ENCODE assay signal across 11 cellular contexts in the genomic region with DNA sequence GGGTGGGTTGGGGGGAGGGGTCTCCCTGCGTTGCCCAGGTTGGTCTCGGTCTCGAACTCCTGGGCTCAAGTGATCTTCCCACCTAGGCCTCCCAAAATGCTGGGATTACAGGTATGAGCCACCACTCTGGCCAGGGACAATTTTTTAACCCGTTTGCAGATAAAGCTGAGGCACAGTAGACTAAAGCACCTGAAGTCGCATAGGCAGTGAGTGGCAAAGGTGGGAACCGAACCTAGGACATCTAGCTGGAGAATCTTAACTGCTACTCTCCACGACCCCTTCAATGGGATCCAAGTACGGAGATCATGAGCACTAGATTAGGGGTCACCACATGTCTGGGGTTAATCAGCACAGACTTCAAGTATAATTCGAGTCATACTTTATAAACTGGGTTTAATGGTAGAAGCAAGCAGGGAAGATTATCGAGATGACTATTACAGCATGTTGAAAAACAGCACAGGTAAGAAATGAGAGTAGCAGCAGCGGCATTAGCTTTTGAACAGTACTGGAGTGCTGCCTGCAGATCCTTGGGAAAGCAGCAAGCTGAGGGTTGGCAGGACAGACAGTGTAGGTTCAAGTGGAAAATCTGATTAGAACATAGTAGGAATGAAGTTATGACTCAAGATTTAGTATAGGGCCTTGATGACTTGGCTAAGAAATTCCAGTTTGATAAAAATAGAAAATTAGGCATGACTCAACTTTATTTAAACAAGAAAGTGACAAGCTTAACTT. TPM values are rescaled to one million over a fixed set of nuclear protein-coding genes. Genes with fewer than 3 reads are reported as not detected.
DNase-seq lines count a peak whose midpoint lies in the region; ATAC-seq and TF ChIP-seq lines count a peak whose summit lies in the region.
"Had no signal": no experiment of that assay in that cellular context is flagged by ENCODE, and none has a peak within 500 bp of the region (broad histone marks: within the 10 kb centered on the region; RNA-seq: fewer than 3 reads in every experiment).

No MANE protein-coding gene starts in this region.

- TF ChIP-seq POLR2A in thyroid gland (IDR thresholded peaks at IDR 0.05), result no peak

- CTCF ChIA-PET in activated naive CD4-positive, alpha-beta T cell treated with anti-CD3 and anti-CD28 coated beads, Interleukin-2, amount 10 ng/mL, durations not matched to agents 7 days and 5 days (lab: Charles Lee), result interaction anchor here (0.7 kb wide), 1 partner anchor 86 kb away, joined by 3 read pairs; no protein-coding TSS in a partner anchor
- CTCF ChIA-PET in CD8-positive, alpha-beta T cell (lab: Charles Lee), result interaction anchor here (0.7 to 1.3 kb wide), 5 partner anchors 12 to 236 kb away, joined by 3 to 4 read pairs (median 3); no protein-coding TSS in a partner anchor
- CTCF ChIA-PET in OCI-LY7 (lab: Charles Lee; ENCODE audit: unreplicated experiment), result no interaction called here

- H3K9me3 ChIP-seq in adipocyte (ENCODE audit: control insufficient read depth, low read length), result no peaks in the 10 kb centered on the region
- no peaks in the 10 kb centered on the region for H3K9me3 ChIP-seq in thyroid gland
- H3K9me3 ChIP-seq in CD8-positive, alpha-beta T cell (ENCODE audit: low read length), result no peaks in the 10 kb centered on the region
- H3K9me3 ChIP-seq in OCI-LY7 (ENCODE audit: low read length), result no peaks in the 10 kb centered on the region

- H3K27ac ChIP-seq in thyroid gland, result peak overlapping the region; percentile 43 to 76 (median 72)
- H3K27ac ChIP-seq in CD8-positive, alpha-beta T cell (ENCODE audit: low read depth, low read length), result no peak overlapping the region
- no peak overlapping the region for H3K27ac ChIP-seq in OCI-LY7 (ENCODE audit: low read depth, low read length, poor library complexity, severe bottlenecking)

- no peak for DNase-seq in activated naive CD4-positive, alpha-beta T cell treated with anti-CD3 and anti-CD28 coated beads, Interleukin-2, amount 10 ng/mL, durations not matched to agents 7 days and 5 days
- DNase-seq in adipocyte (ENCODE audit: low read depth) (peak; percentile 92), left cardiac atrium (no peak), thyroid gland (peak; percentile 59 to 60), NCI-H1417 (lab: John Stamatoyannopoulos, UW) (no peak), OCI-LY7 (ENCODE audit: low spot score) (no peak)
- no peak for DNase-seq in CD8-positive, alpha-beta T cell
- DNase-seq: C1 segment of cervical spinal cord, occipital lobe had no signal

- H3K27me3 ChIP-seq in adipocyte (replicated peaks; ENCODE audit: control insufficient read depth, insufficient read depth, low read length) (no peaks in the 10 kb centered on the region), thyroid gland (no peaks in the 10 kb centered on the region)
- no peaks in the 10 kb centered on the region for H3K27me3 ChIP-seq in CD8-positive, alpha-beta T cell (ENCODE audit: insufficient read depth, low read length)

- H3K9ac ChIP-seq in adipocyte (ENCODE audit: low read length), result peak overlapping the region; percentile 73

- H3K9me2 ChIP-seq in OCI-LY7 (ENCODE audit: insufficient read depth, low read length), result no peaks in the 10 kb centered on the region

- no peaks in the 10 kb centered on the region for H3K79me2 ChIP-seq in OCI-LY7 (ENCODE audit: insufficient read depth, low read depth, low read length)

- H3K36me3 ChIP-seq in adipocyte (ENCODE audit: control insufficient read depth, insufficient read depth, low read length, severe bottlenecking) (peaks cover 25% of the 10 kb centered on the region), thyroid gland (peaks cover 4 to 22% of the 10 kb centered on the region in 2 donors), OCI-LY7 (ENCODE audit: insufficient read depth, low read length) (no peaks in the 10 kb centered on the region)
- no peaks in the 10 kb centered on the region for H3K36me3 ChIP-seq in CD8-positive, alpha-beta T cell (ENCODE audit: insufficient read depth, low read length)

- no TSS peak for BruUV-seq in OCI-LY7 (replicated peaks; lab: Mats Ljungman, UMichigan)

- POLR2A ChIA-PET in CD8-positive, alpha-beta T cell (lab: Charles Lee), result no interaction called here
- POLR2A ChIA-PET in OCI-LY7 (lab: Charles Lee), result interaction anchor here (0.5 to 1.1 kb wide), 4 partner anchors 12 to 1218 kb away, joined by 3 read pairs; no protein-coding TSS in a partner anchor

- peak overlapping the region; percentile 6 for H3K4me3 ChIP-seq in adipocyte (ENCODE audit: low read length)
- H3K4me3 ChIP-seq in thyroid gland (replicated peaks in 1 of 3), result no peak overlapping the region
- H3K4me3 ChIP-seq in CD8-positive, alpha-beta T cell (ENCODE audit: low read depth, low read length), result no peak overlapping the region
- no peak overlapping the region for H3K4me3 ChIP-seq in OCI-LY7 (ENCODE audit: low read depth, low read length, poor library complexity, severe bottlenecking)
- H3K4me3 ChIP-seq: GM12878 had no signal

- H3K27me3 Mint-ChIP-seq in activated naive CD4-positive, alpha-beta T cell treated with anti-CD3 and anti-CD28 coated beads, Interleukin-2, amount 50 U/mL, for 24 hours, result peaks cover 3% of the 10 kb centered on the region
- peaks cover 32% of the 10 kb centered on the region for H3K27me3 Mint-ChIP-seq in activated naive CD4-positive, alpha-beta T cell treated with anti-CD3 and anti-CD28 coated beads, Interleukin-2, amount 10 ng/mL, durations not matched to agents 7 days and 5 days
- H3K27me3 Mint-ChIP-seq in CD8-positive, alpha-beta T cell (ENCODE audit: low read depth), result peaks cover 3% of the 10 kb centered on the region

- H3K27ac Mint-ChIP-seq in activated naive CD4-positive, alpha-beta T cell treated with anti-CD3 and anti-CD28 coated beads, Interleukin-2, amount 50 U/mL, for 24 hours, result peak overlapping the region; percentile 83
- H3K27ac Mint-ChIP-seq in activated naive CD4-positive, alpha-beta T cell treated with anti-CD3 and anti-CD28 coated beads, Interleukin-2, amount 10 ng/mL, durations not matched to agents 7 days and 5 days, result no peak overlapping the region
- no peak overlapping the region for H3K27ac Mint-ChIP-seq in CD8-positive, alpha-beta T cell

- intact Hi-C loops in left cardiac atrium (cut with DNase I), result no loop called here
- intact Hi-C loops in thyroid gland (cut with DNase I), result loop anchor here (10.0 kb wide), 1 partner anchor 50 kb away; no protein-coding TSS in a partner anchor
- intact Hi-C loops in CD8-positive, alpha-beta T cell (cut with DNase I, micrococcal nuclease), result no loop called here
- intact Hi-C loops in OCI-LY7 (cut with micrococcal nuclease; ENCODE audit: unreplicated experiment), result loop anchor here (10.0 kb wide), 1 partner anchor 90 kb away; no protein-coding TSS in a partner anchor

- H3K4me1 ChIP-seq in adipocyte (ENCODE audit: control insufficient read depth, insufficient read depth, low read length) (peaks cover 72% of the 10 kb centered on the region), thyroid gland (peaks cover 55 to 73% of the 10 kb centered on the region in 2 donors), OCI-LY7 (ENCODE audit: insufficient read depth, low read length, poor library complexity, severe bottlenecking) (no peaks in the 10 kb centered on the region)
- H3K4me1 ChIP-seq in CD8-positive, alpha-beta T cell (ENCODE audit: insufficient read depth, low read length), result no peaks in the 10 kb centered on the region

- peaks cover 17% of the 10 kb centered on the region for H3K4me1 Mint-ChIP-seq in activated naive CD4-positive, alpha-beta T cell treated with anti-CD3 and anti-CD28 coated beads, Interleukin-2, amount 50 U/mL, for 24 hours
- no peaks in the 10 kb centered on the region for H3K4me1 Mint-ChIP-seq in activated naive CD4-positive, alpha-beta T cell treated with anti-CD3 and anti-CD28 coated beads, Interleukin-2, amount 10 ng/mL, durations not matched to agents 7 days and 5 days
- no peaks in the 10 kb centered on the region for H3K4me1 Mint-ChIP-seq in CD8-positive, alpha-beta T cell (ENCODE audit: low read depth)

- no peak overlapping the region for H2AFZ ChIP-seq in OCI-LY7 (ENCODE audit: low read length)

- H4K20me1 ChIP-seq in OCI-LY7 (ENCODE audit: insufficient read depth, low read length), result no peaks in the 10 kb centered on the region

- H3K9me3 Mint-ChIP-seq in activated naive CD4-positive, alpha-beta T cell treated with anti-CD3 and anti-CD28 coated beads, Interleukin-2, amount 50 U/mL, for 24 hours, result no peaks in the 10 kb centered on the region
- H3K9me3 Mint-ChIP-seq in activated naive CD4-positive, alpha-beta T cell treated with anti-CD3 and anti-CD28 coated beads, Interleukin-2, amount 10 ng/mL, durations not matched to agents 7 days and 5 days, result no peaks in the 10 kb centered on the region
- H3K9me3 Mint-ChIP-seq in CD8-positive, alpha-beta T cell, result no peaks in the 10 kb centered on the region

- peak overlapping the region; percentile 34 for H3K4me3 Mint-ChIP-seq in activated naive CD4-positive, alpha-beta T cell treated with anti-CD3 and anti-CD28 coated beads, Interleukin-2, amount 50 U/mL, for 24 hours
- H3K4me3 Mint-ChIP-seq in activated naive CD4-positive, alpha-beta T cell treated with anti-CD3 and anti-CD28 coated beads, Interleukin-2, amount 10 ng/mL, durations not matched to agents 7 days and 5 days, result no peak overlapping the region
- H3K4me3 Mint-ChIP-seq in CD8-positive, alpha-beta T cell, result no peak overlapping the region

- H3K4me2 ChIP-seq in OCI-LY7 (ENCODE audit: low read length), result no peak overlapping the region

- WGBS in thyroid gland, 2 donors, result 52 to 62% methylated on average over 11 of the region's 11 CpGs

- peak; percentile 45 to 82 for ATAC-seq in left cardiac atrium
- ATAC-seq in CD8-positive, alpha-beta T cell, result no peak
- ATAC-seq: GM12878 had no signal

- H3K36me3 Mint-ChIP-seq in activated naive CD4-positive, alpha-beta T cell treated with anti-CD3 and anti-CD28 coated beads, Interleukin-2, amount 50 U/mL, for 24 hours, result peaks cover 3% of the 10 kb centered on the region
- no peaks in the 10 kb centered on the region for H3K36me3 Mint-ChIP-seq in activated naive CD4-positive, alpha-beta T cell treated with anti-CD3 and anti-CD28 coated beads, Interleukin-2, amount 10 ng/mL, durations not matched to agents 7 days and 5 days
- no peaks in the 10 kb centered on the region for H3K36me3 Mint-ChIP-seq in CD8-positive, alpha-beta T cell

- TF ChIP-seq CTCF in thyroid gland (IDR thresholded peaks at IDR 0.05) (no peak), OCI-LY7 (conservative IDR thresholded peaks at IDR 0.05; ENCODE audit: low read length) (no peak)
- TF ChIP-seq CTCF in CD8-positive, alpha-beta T cell (IDR thresholded peaks at IDR 0.05), result no peak

RNA-seq across cellular contexts. Expression of gene NID2, which starts 23.9 kb away (rescaled TPM):
- total RNA-seq in left cardiac atrium (10 to 100 TPM; 29.4 to 42.1 TPM), thyroid gland (100 to 1,000 TPM; 115 to 207 (median 130) TPM), OCI-LY7 (2022) (not detected in 2 replicates)
- total RNA-seq in CD8-positive, alpha-beta T cell, result not detected
- total RNA-seq in OCI-LY7 (2014; rRNA removed; shearing (Covaris generic)), result not detected in 2 replicates

RNA-seq across cellular contexts. Expression of gene RTRAF, which starts 55.6 kb away (rescaled TPM):
- total RNA-seq in left cardiac atrium (100 to 1,000 TPM; 172 to 187 TPM), thyroid gland (10 to 100 TPM; 42.9 to 84.2 (median 51.6) TPM), OCI-LY7 (2022) (213 and 233 TPM in 2 replicates)
- 100 to 1,000 TPM; 155 to 161 TPM for total RNA-seq in CD8-positive, alpha-beta T cell
- 194 and 244 TPM in 2 replicates for total RNA-seq in OCI-LY7 (2014; rRNA removed; shearing (Covaris generic))

Comparison
In these comparisons a context has a peak if more than half of its experiments do, and no peak if none do; other contexts are left out.
1. DNase-seq: peak in adipocyte (single experiment) and thyroid gland (2 of 2); none in activated naive CD4-positive, alpha-beta T cell treated with anti-CD3 and anti-CD28 coated beads, Interleukin-2, amount 10 ng/mL, durations not matched to agents 7 days and 5 days (single experiment), left cardiac atrium (single experiment), CD8-positive, alpha-beta T cell (0 of 7), NCI-H1417 (0 of 3) and OCI-LY7 (single experiment).
2. H3K27ac ChIP-seq: peak in thyroid gland (3 of 3); none in CD8-positive, alpha-beta T cell (single experiment) and OCI-LY7 (single experiment).
3. RNA of gene NID2, which starts 23.9 kb away (total RNA-seq): 115 to 207 TPM in thyroid gland and 29.4 to 42.1 TPM in left cardiac atrium; not detected in OCI-LY7 and not detected in CD8-positive, alpha-beta T cell; every median in the first group is over 10 times any median in the second.
4. intact Hi-C loops: an anchor here in thyroid gland (10.0 kb wide) and OCI-LY7 (10.0 kb wide); none called in left cardiac atrium and CD8-positive, alpha-beta T cell.